Comparison of ENCODE assay signal across 1 cellular context in the genomic region with DNA sequence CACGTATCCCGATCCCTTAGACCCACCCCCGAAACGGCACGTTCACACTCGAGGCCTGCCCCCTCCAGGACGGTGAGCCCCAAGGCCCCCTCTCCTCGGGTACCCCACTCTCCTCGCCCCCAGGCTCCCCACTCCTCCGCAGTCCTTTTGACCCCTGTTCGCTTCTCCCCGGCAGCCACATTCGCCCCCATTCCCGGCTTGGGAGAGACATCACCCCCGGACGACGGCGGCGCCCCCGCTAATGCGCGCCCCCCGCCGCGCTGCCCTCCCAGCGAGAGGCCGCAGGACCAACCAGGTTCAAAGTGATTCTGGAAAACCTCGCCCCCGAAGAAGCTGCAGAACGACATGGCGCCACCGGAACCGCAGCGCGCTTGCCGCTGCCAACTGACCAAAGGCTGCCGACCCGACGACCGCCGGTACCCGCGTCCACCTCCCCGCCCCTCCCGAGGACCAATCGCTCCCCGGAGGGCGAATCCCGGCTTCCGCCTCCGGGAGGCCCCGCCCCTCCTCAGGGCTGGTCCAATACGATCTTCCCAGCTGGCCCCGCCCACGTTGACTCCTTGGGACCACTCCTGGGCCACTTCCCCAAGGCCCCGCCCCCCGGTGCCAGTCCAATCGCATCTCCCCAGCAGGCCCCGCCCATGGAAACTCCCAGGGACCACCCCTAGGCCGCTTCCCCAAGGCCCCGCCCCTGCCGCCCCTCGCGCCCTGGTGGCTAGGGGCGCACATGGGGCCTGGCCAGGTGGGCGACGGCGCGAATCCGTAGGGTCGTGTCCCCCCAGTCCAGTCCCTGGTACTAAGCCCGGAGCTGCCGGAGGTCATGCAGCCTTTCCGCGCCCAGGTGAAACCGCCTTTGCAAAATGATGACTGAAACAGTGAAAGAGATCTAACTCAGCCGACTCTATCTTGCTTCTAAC.
A peak's percentile ranks its signal among the peaks of the same experiment; 100 is the strongest.
TF ChIP-seq lines count a peak whose summit lies in the region.

Gene MSRB1 (minus strand): TSS at position 390 of the 917 bp plus-strand sequence. CDS start 43 bp downstream, at position 347.

TF ChIP-seq in K562, 482 proteins besides CTCF, POLR2A, EP300 and RAD21 (continued from another document and continues in another):
- TF ChIP-seq ZNF431 (CRISPR knock-in tag; IDR thresholded peaks at IDR 0.05) (peak; percentile 62; the same call in 1 of the 2 replicates), NRF1 (conservative IDR thresholded peaks at IDR 0.05 in 1 of 2, IDR thresholded peaks at IDR 0.05 in 1 of 2) (peak; percentile 64 to 68), L3MBTL2 (IDR thresholded peaks at IDR 0.05) (peak; percentile 81), POLR3A (IDR thresholded peaks at IDR 0.05; ENCODE audit: borderline replicate concordance, extremely low read depth, insufficient read depth, insufficient read length) (no peak), SAP30 (IDR thresholded peaks at IDR 0.05; ENCODE audit: borderline replicate concordance, insufficient read depth, low read depth, low read length, poor library complexity, severe bottlenecking) (peak; percentile 68), PHF8 (IDR thresholded peaks at IDR 0.05; ENCODE audit: borderline replicate concordance, low read length) (peak; percentile 73; the same call in 1 of the 2 replicates), TBP (optimal IDR thresholded peaks at IDR 0.05; ENCODE audit: low read depth, low read length) (peak; percentile 65), NBN (IDR thresholded peaks at IDR 0.05; ENCODE audit: low read depth) (0 out of 2 replicates have a peak, but pooled peaks have one; percentile 19), ZNF224 (CRISPR knock-in tag; IDR thresholded peaks at IDR 0.05) (no peak), CREM (IDR thresholded peaks at IDR 0.05; ENCODE audit: low read depth) (0 out of 2 replicates have a peak, but pooled peaks have one; percentile 5), ZEB2 (IDR thresholded peaks at IDR 0.05) (peak; percentile 37; the same call in 1 of the 2 replicates), ZNF511 (CRISPR knock-in tag; IDR thresholded peaks at IDR 0.05) (peak; percentile 69; the same call in 1 of the 2 replicates), POLR2G (IDR thresholded peaks at IDR 0.05; ENCODE audit: low read depth, low read length) (peak; percentile 95), ZNF263 (CRISPR knock-in tag; IDR thresholded peaks at IDR 0.05; ENCODE audit: borderline replicate concordance) (no peak), CCNT2 (IDR thresholded peaks at IDR 0.05; ENCODE audit: borderline replicate concordance, extremely low read depth, insufficient read length, low read depth, low read length) (peak; percentile 70), EGR1 (conservative IDR thresholded peaks at IDR 0.05) (peak; percentile 58), ATF1 (CRISPR knock-in tag; IDR thresholded peaks at IDR 0.05) (no peak), ATF1 (tag; IDR thresholded peaks at IDR 0.05) (peak; percentile 51), CBX1 (IDR thresholded peaks at IDR 0.05; ENCODE audit: low read depth) (peak; percentile 70; the same call in 1 of the 2 replicates), KDM5B (IDR thresholded peaks at IDR 0.05; ENCODE audit: insufficient replicate concordance, low read depth, low read length) (peak; percentile 83), RB1 (IDR thresholded peaks at IDR 0.05; ENCODE audit: low read depth) (peak; percentile 26), GABPA (tag; conservative IDR thresholded peaks at IDR 0.05; ENCODE audit: low read depth) (peak; percentile 52; the same call in 1 of the 2 replicates), TRIM25 (IDR thresholded peaks at IDR 0.05; ENCODE audit: borderline replicate concordance) (0 out of 2 replicates have a peak, but pooled peaks have one; percentile 38), CXXC5 (CRISPR knock-in tag; IDR thresholded peaks at IDR 0.05) (peak; percentile 67), BRD9 (IDR thresholded peaks at IDR 0.05; ENCODE audit: low read depth, partially characterized antibody) (peak; percentile 19), CGGBP1 (CRISPR knock-in tag; IDR thresholded peaks at IDR 0.05) (no peak), SUPT5H (IDR thresholded peaks at IDR 0.05) (peak; percentile 80), ESRRA (IDR thresholded peaks at IDR 0.05; ENCODE audit: borderline replicate concordance, low read depth) (peak; percentile 49; the same call in 1 of the 2 replicates), GATAD2A (IDR thresholded peaks at IDR 0.05) (0 out of 2 replicates have a peak, but pooled peaks have one; percentile 37), HDAC3 (IDR thresholded peaks at IDR 0.05; ENCODE audit: borderline replicate concordance, partially characterized antibody) (no peak), FOS (IDR thresholded peaks at IDR 0.05; ENCODE audit: extremely low read depth, insufficient read length) (peak; percentile 41), CHD4 (IDR thresholded peaks at IDR 0.05; ENCODE audit: insufficient read depth, insufficient replicate concordance, low read depth, low read length, poor library complexity, severe bottlenecking) (peak; percentile 22), PCBP1 (IDR thresholded peaks at IDR 0.05; ENCODE audit: low read depth, low read length, poor library complexity, severe bottlenecking) (peak; percentile 50), ZNF395 (CRISPR knock-in tag; IDR thresholded peaks at IDR 0.05) (0 out of 2 replicates have a peak, but pooled peaks have one; percentile 27), SRSF3 (IDR thresholded peaks at IDR 0.05; ENCODE audit: insufficient read depth, low read length) (no peak), NKRF (IDR thresholded peaks at IDR 0.05; ENCODE audit: borderline replicate concordance) (peak; percentile 23; the same call in 1 of the 2 replicates), KAT2B (IDR thresholded peaks at IDR 0.05; ENCODE audit: low read depth, low read length) (no peak), RBFOX2 (IDR thresholded peaks at IDR 0.05; ENCODE audit: low read depth, low read length) (peak; percentile 90), TAF7 (tag; IDR thresholded peaks at IDR 0.05) (peak; percentile 60; the same call in 1 of the 2 replicates), POLR2B (IDR thresholded peaks at IDR 0.05; ENCODE audit: low read depth, partially characterized antibody) (peak; percentile 67), ZNF766 (CRISPR knock-in tag; conservative IDR thresholded peaks at IDR 0.05) (no peak), YY1 (IDR thresholded peaks at IDR 0.05; ENCODE audit: borderline replicate concordance in 1 of 3, control insufficient read depth in 1 of 3, extremely low read depth in 1 of 3, insufficient read depth in 3 of 3, insufficient read length in 1 of 3, insufficient replicate concordance in 2 of 3, low read depth in 1 of 3, low read length in 2 of 3) (peak in 1 of 3 experiments; percentile 27)
- TF ChIP-seq, protein P1, sequence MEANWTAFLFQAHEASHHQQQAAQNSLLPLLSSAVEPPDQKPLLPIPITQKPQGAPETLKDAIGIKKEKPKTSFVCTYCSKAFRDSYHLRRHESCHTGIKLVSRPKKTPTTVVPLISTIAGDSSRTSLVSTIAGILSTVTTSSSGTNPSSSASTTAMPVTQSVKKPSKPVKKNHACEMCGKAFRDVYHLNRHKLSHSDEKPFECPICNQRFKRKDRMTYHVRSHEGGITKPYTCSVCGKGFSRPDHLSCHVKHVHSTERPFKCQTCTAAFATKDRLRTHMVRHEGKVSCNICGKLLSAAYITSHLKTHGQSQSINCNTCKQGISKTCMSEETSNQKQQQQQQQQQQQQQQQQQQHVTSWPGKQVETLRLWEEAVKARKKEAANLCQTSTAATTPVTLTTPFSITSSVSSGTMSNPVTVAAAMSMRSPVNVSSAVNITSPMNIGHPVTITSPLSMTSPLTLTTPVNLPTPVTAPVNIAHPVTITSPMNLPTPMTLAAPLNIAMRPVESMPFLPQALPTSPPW (CRISPR knock-in tag; IDR thresholded peaks at IDR 0.05): peak; percentile 72
- TF ChIP-seq, protein P2, sequence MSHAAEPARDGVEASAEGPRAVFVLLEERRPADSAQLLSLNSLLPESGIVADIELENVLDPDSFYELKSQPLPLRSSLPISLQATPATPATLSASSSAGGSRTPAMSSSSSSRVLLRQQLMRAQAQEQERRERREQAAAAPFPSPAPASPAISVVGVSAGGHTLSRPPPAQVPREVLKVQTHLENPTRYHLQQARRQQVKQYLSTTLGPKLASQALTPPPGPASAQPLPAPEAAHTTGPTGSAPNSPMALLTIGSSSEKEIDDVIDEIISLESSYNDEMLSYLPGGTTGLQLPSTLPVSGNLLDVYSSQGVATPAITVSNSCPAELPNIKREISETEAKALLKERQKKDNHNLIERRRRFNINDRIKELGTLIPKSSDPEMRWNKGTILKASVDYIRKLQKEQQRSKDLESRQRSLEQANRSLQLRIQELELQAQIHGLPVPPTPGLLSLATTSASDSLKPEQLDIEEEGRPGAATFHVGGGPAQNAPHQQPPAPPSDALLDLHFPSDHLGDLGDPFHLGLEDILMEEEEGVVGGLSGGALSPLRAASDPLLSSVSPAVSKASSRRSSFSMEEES (CRISPR knock-in tag; IDR thresholded peaks at IDR 0.05): no peak
- TF ChIP-seq, protein P3, sequence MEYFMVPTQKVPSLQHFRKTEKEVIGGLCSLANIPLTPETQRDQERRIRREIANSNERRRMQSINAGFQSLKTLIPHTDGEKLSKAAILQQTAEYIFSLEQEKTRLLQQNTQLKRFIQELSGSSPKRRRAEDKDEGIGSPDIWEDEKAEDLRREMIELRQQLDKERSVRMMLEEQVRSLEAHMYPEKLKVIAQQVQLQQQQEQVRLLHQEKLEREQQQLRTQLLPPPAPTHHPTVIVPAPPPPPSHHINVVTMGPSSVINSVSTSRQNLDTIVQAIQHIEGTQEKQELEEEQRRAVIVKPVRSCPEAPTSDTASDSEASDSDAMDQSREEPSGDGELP (CRISPR knock-in tag; IDR thresholded peaks at IDR 0.05; ENCODE audit: borderline replicate concordance): peak; percentile 90
- TF ChIP-seq, protein P4, sequence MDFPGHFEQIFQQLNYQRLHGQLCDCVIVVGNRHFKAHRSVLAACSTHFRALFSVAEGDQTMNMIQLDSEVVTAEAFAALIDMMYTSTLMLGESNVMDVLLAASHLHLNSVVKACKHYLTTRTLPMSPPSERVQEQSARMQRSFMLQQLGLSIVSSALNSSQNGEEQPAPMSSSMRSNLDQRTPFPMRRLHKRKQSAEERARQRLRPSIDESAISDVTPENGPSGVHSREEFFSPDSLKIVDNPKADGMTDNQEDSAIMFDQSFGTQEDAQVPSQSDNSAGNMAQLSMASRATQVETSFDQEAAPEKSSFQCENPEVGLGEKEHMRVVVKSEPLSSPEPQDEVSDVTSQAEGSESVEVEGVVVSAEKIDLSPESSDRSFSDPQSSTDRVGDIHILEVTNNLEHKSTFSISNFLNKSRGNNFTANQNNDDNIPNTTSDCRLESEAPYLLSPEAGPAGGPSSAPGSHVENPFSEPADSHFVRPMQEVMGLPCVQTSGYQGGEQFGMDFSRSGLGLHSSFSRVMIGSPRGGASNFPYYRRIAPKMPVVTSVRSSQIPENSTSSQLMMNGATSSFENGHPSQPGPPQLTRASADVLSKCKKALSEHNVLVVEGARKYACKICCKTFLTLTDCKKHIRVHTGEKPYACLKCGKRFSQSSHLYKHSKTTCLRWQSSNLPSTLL (IDR thresholded peaks at IDR 0.05): 0 out of 2 replicates have a peak, but pooled peaks have one; percentile 12
- TF ChIP-seq, protein P5, sequence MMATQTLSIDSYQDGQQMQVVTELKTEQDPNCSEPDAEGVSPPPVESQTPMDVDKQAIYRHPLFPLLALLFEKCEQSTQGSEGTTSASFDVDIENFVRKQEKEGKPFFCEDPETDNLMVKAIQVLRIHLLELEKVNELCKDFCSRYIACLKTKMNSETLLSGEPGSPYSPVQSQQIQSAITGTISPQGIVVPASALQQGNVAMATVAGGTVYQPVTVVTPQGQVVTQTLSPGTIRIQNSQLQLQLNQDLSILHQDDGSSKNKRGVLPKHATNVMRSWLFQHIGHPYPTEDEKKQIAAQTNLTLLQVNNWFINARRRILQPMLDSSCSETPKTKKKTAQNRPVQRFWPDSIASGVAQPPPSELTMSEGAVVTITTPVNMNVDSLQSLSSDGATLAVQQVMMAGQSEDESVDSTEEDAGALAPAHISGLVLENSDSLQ (IDR thresholded peaks at IDR 0.05): peak; percentile 43; the same call in 1 of the 2 replicates
